18 cellular contexts compared by ENCODE assay signal in genomic region chr20:51119914-51120313, GRCh38.
A peak's percentile ranks its signal among the peaks of the same experiment; 100 is the strongest.
DNase-seq lines count a peak whose midpoint lies in the region; ATAC-seq, FAIRE-seq and TF ChIP-seq lines count a peak whose summit lies in the region.
"Had no signal": no experiment of that assay in that cellular context is flagged by ENCODE, and none has a peak within 500 bp of the region (broad histone marks: within the 10 kb centered on the region; RNA-seq: fewer than 3 reads in every experiment).

No MANE protein-coding gene starts in this region.

- WGBS in IMR-90 (ENCODE audit: extremely low coverage in 2 of 2, insufficient read length in 1 of 2), 2 experiments = 80% methylated on average over 2 of the region's 3 CpGs; no CpG with 5 or more reads in 1 of the 2 experiments
- 32 to 43% methylated on average over 3 of the region's 3 CpGs for WGBS in pancreas, 2 donors

- no peak for TF ChIP-seq POLR2A in IMR-90 (IDR thresholded peaks at IDR 0.05; ENCODE audit: low read depth, low read length)

- H3K9me3 ChIP-seq in IMR-90 (ENCODE audit: control insufficient read depth, insufficient read depth, low read length) (no peaks in the 10 kb centered on the region), pancreas (no peaks in the 10 kb centered on the region)
- H3K9me3 ChIP-seq: BE2C had no signal

- H3K9me3 Mint-ChIP-seq in type B pancreatic cell = no peaks in the 10 kb centered on the region
- H3K9me3 Mint-ChIP-seq: CD8-positive, alpha-beta T cell; GM23338 had no signal

- peak overlapping the region; percentile 48; the same call in 1 of the 3 replicates for H2BK15ac ChIP-seq in IMR-90 (ENCODE audit: low read depth, low read length)

- H2AFZ ChIP-seq in IMR-90 (replicated peaks; ENCODE audit: low read length, poor library complexity) = no peak overlapping the region
- H2AFZ ChIP-seq: GM23338 had no signal

- H3K36me3 Mint-ChIP-seq in type B pancreatic cell = no peaks in the 10 kb centered on the region
- H3K36me3 Mint-ChIP-seq: CD14-positive monocyte; CD8-positive, alpha-beta T cell had no signal

- H3K27me3 ChIP-seq in IMR-90 (ENCODE audit: control insufficient read depth, insufficient read depth, low read length) (no peaks in the 10 kb centered on the region), pancreas (no peaks in the 10 kb centered on the region)
- H3K27me3 ChIP-seq: BE2C had no signal

- H3K4me1 ChIP-seq in IMR-90 (ENCODE audit: control insufficient read depth, insufficient read depth, low read length) (peaks cover 26% of the 10 kb centered on the region), pancreas (no peaks in the 10 kb centered on the region)
- H3K4me1 ChIP-seq: BE2C had no signal

- intact Hi-C loops in IMR-90 (cut with micrococcal nuclease) (no loop called here), pancreas (cut with DNase I) (no loop called here)

- POLR2A ChIA-PET in IMR-90 (lab: Charles Lee; ENCODE audit: unreplicated experiment) = no interaction called here

- 0 out of 2 replicates have a peak overlapping the region, but pooled peaks have one; percentile 43 for H4K91ac ChIP-seq in IMR-90 (ENCODE audit: insufficient read depth, low read depth, low read length)

- H3K18ac ChIP-seq in IMR-90 (ENCODE audit: low read depth, low read length) = no peak overlapping the region

- H2AK5ac ChIP-seq in IMR-90 (ENCODE audit: low read depth, low read length) = peak overlapping the region; percentile 70

- H2BK5ac ChIP-seq in IMR-90 (ENCODE audit: low read depth, low read length, poor library complexity, severe bottlenecking) = no peak overlapping the region

- TF ChIP-seq CTCF in IMR-90 (conservative IDR thresholded peaks at IDR 0.05; ENCODE audit: low read depth, low read length) (no peak), pancreas (IDR thresholded peaks at IDR 0.05) (no peak), type B pancreatic cell (conservative IDR thresholded peaks at IDR 0.05) (no peak)

- dilution Hi-C loops in IMR-90 (cut with HindIII; ENCODE audit: low sequenced_read_pairs, unreplicated experiment) = no loop called here

- in situ Hi-C loops in IMR-90 (cut with MboI; ENCODE audit: low sequenced_read_pairs) = no loop called here

- no peak overlapping the region for H4K5ac ChIP-seq in IMR-90 (ENCODE audit: low read depth, low read length)

- peak overlapping the region; percentile 38 for H2BK20ac ChIP-seq in IMR-90 (ENCODE audit: low read depth, low read length)

- no peak for DNase-seq in IMR-90
- peak; percentile 14 for DNase-seq in iris pigment epithelial cell (ENCODE audit: low read depth)
- peak in 1 of 6 donors; percentile 14 for DNase-seq in pancreas
- no peak for DNase-seq in type B pancreatic cell (ENCODE audit: extremely low spot score, unreplicated experiment)
- no peak for DNase-seq in SHP77 (lab: John Stamatoyannopoulos, UW)
- no peak for DNase-seq in stimulated activated CD4-positive, alpha-beta T cell treated with anti-CD3 and anti-CD28 coated beads, Interleukin-4, amount 100 ng/mL, for 1 hour
- no peak for DNase-seq in DMS153 (lab: John Stamatoyannopoulos, UW)
- DNase-seq: BE2C; CD8-positive, alpha-beta T cell; COR-L47; DND-41; GDM1; H7 had no signal

- peak overlapping the region; percentile 68; the same call in 1 of the 2 replicates for H3K14ac ChIP-seq in IMR-90 (replicated peaks; ENCODE audit: low read depth, low read length)

- H3K4me3 ChIP-seq in IMR-90 (ENCODE audit: insufficient read depth, low read depth, low read length) (no peak overlapping the region), pancreas (no peak overlapping the region)
- H3K4me3 ChIP-seq: GM23338 had no signal

- peak overlapping the region; percentile 44; the same call in 1 of the 2 replicates for H2BK120ac ChIP-seq in IMR-90 (ENCODE audit: low read depth, low read length)

- H3K27me3 Mint-ChIP-seq in type B pancreatic cell = no peaks in the 10 kb centered on the region

- no peak overlapping the region for H2AK9ac ChIP-seq in IMR-90 (replicated peaks; ENCODE audit: low read depth, low read length, poor library complexity)

- peaks cover 31% of the 10 kb centered on the region for H3K9me1 ChIP-seq in IMR-90 (ENCODE audit: insufficient read depth, low read length)

- H3K56ac ChIP-seq in IMR-90 (ENCODE audit: extremely low read depth, insufficient read depth, low read length) = no peak overlapping the region

- no peaks in the 10 kb centered on the region for H4K20me1 ChIP-seq in IMR-90 (ENCODE audit: insufficient read depth, low read length)

- H3K36me3 ChIP-seq in IMR-90 (ENCODE audit: control insufficient read depth, insufficient read depth, low read length) (no peaks in the 10 kb centered on the region), pancreas (no peaks in the 10 kb centered on the region)
- H3K36me3 ChIP-seq: BE2C had no signal

- H3K79me1 ChIP-seq in IMR-90 (ENCODE audit: low read depth in 1 of 2, low read length in 2 of 2) = no peaks in the 10 kb centered on the region

- no TSS peak for BruUV-seq in IMR-90 (replicated peaks; lab: Mats Ljungman, UMichigan)

- H4K8ac ChIP-seq in IMR-90 (ENCODE audit: low read depth in 2 of 2, low read length in 2 of 2) = no peak overlapping the region

- peak overlapping the region; percentile 99 for H3K27ac Mint-ChIP-seq in type B pancreatic cell
- H3K27ac Mint-ChIP-seq: CD14-positive monocyte; CD8-positive, alpha-beta T cell; GM23338 had no signal

- CTCF ChIA-PET in IMR-90 (lab: Yijun Ruan, JAX) = no interaction called here

- no peak overlapping the region for H3K23ac ChIP-seq in IMR-90 (ENCODE audit: low read depth, low read length)

- H3K4ac ChIP-seq in IMR-90 (ENCODE audit: low read depth, low read length) = peak overlapping the region; percentile 33; the same call in 1 of the 2 replicates

- ATAC-seq in IMR-90 (ENCODE audit: low read depth) (no peak), pancreas (peak; percentile 15 to 55 (median 38))
- ATAC-seq: CD8-positive, alpha-beta T cell had no signal

- no peak overlapping the region for H3K4me3 Mint-ChIP-seq in type B pancreatic cell
- H3K4me3 Mint-ChIP-seq: CD14-positive monocyte; CD8-positive, alpha-beta T cell; GM23338 had no signal

- H3K4me2 ChIP-seq in IMR-90 (ENCODE audit: low read depth, low read length) = no peak overlapping the region
- H3K4me2 ChIP-seq: GM23338 had no signal

- H3K4me1 Mint-ChIP-seq in type B pancreatic cell (ENCODE audit: unreplicated experiment) = peaks cover 43% of the 10 kb centered on the region
- H3K4me1 Mint-ChIP-seq: CD14-positive monocyte had no signal

- FAIRE-seq in pancreas (lab: Jason Lieb, UNC) = no peak
- FAIRE-seq: A204.1, D721Med, GM12892 had no signal

- H3K27ac ChIP-seq in IMR-90 (ENCODE audit: insufficient read depth, low read length) (no peak overlapping the region), pancreas (peak overlapping the region in 1 of 4 donors; percentile 7)

- no peak for TF ChIP-seq RAD21 in IMR-90 (IDR thresholded peaks at IDR 0.05; ENCODE audit: low read length)

- no peak overlapping the region for H3K9ac ChIP-seq in IMR-90 (ENCODE audit: low read depth, low read length)

TF ChIP-seq in IMR-90, 13 proteins besides CTCF, POLR2A, EP300 and RAD21:
- no peak for TF ChIP-seq NFE2L2 (IDR thresholded peaks at IDR 0.05; ENCODE audit: low read depth, low read length)
- TF ChIP-seq RFX5 (IDR thresholded peaks at IDR 0.05; ENCODE audit: low read depth, low read length) = no peak
- no peak for TF ChIP-seq CEBPB (IDR thresholded peaks at IDR 0.05; ENCODE audit: low read depth, low read length)
- TF ChIP-seq MAZ (IDR thresholded peaks at IDR 0.05; ENCODE audit: borderline replicate concordance, low read depth, low read length) = no peak
- no peak for TF ChIP-seq USF2 (IDR thresholded peaks at IDR 0.05; ENCODE audit: low read depth, low read length)
- TF ChIP-seq MAFK (IDR thresholded peaks at IDR 0.05; ENCODE audit: low read depth, low read length) = no peak
- no peak for TF ChIP-seq CHD1 (IDR thresholded peaks at IDR 0.05; ENCODE audit: low read depth, low read length)
